Comparison of ENCODE assay signal across 8 cellular contexts in genomic region chr16:31142109-31143035, GRCh38. TPM values are rescaled to one million over a fixed set of nuclear protein-coding genes. Genes with fewer than 3 reads are reported as not detected.
A peak's percentile ranks its signal among the peaks of the same experiment; 100 is the strongest.
DNase-seq lines count a peak whose midpoint lies in the region; ATAC-seq and TF ChIP-seq lines count a peak whose summit lies in the region.

No MANE protein-coding gene starts in this region.

- no TSS peak for BruUV-seq in OCI-LY7 (replicated peaks; lab: Mats Ljungman, UMichigan)

- peak overlapping the region; percentile 62 for H3K4me3 ChIP-seq in OCI-LY7 (ENCODE audit: low read depth, low read length, poor library complexity, severe bottlenecking)
- peak overlapping the region; percentile 45 for H3K4me3 ChIP-seq in epithelial cell of proximal tubule (ENCODE audit: low read depth, low read length)
- H3K4me3 ChIP-seq in mucosa of rectum (ENCODE audit: low read length in 2 of 2): peak overlapping the region; percentile 63 to 69

- no peaks in the 10 kb centered on the region for H3K9me2 ChIP-seq in OCI-LY7 (ENCODE audit: insufficient read depth, low read length)

- intact Hi-C loops in OCI-LY7 (cut with micrococcal nuclease; ENCODE audit: unreplicated experiment): loop anchor here (1.0 to 2.0 kb wide), 8 partner anchors 25 to 317 kb away; partner anchors contain the start of genes ARMC5, BCKDK, KAT8 and VKORC1

- peak; percentile 81 for ATAC-seq in GM21576 (IDR thresholded peaks at IDR 0.05; ENCODE audit: unreplicated experiment)

- H3K9ac ChIP-seq in mucosa of rectum (ENCODE audit: low read depth in 1 of 2, low read length in 2 of 2): peak overlapping the region; percentile 75

- peak; percentile 89 for TF ChIP-seq CTCF in OCI-LY7 (conservative IDR thresholded peaks at IDR 0.05; ENCODE audit: low read length)
- TF ChIP-seq CTCF in epithelial cell of proximal tubule (conservative IDR thresholded peaks at IDR 0.05; ENCODE audit: low read depth, low read length): peak; percentile 82

- POLR2A ChIA-PET in OCI-LY7 (lab: Charles Lee): interaction anchor here (0.6 to 2.2 kb wide), 10 partner anchors 9 to 730 kb away, joined by 3 to 16 read pairs (median 4); partner anchors contain the start of genes BCKDK, FUS and KAT8

- H3K27ac Mint-ChIP-seq in IgD-negative memory B cell: peak overlapping the region in 2 of 3 donors; percentile 69 to 85

- no peaks in the 10 kb centered on the region for H3K36me3 ChIP-seq in OCI-LY7 (ENCODE audit: insufficient read depth, low read length)
- H3K36me3 ChIP-seq in mucosa of rectum (ENCODE audit: control insufficient read depth in 2 of 2, insufficient read depth in 2 of 2, low read length in 2 of 2): no peaks in the 10 kb centered on the region

- peak overlapping the region; percentile 90 for H2AFZ ChIP-seq in OCI-LY7 (ENCODE audit: low read length)

- H3K4me2 ChIP-seq in OCI-LY7 (ENCODE audit: low read length): peak overlapping the region; percentile 72

- no peaks in the 10 kb centered on the region for H3K27me3 ChIP-seq in mucosa of rectum (ENCODE audit: control insufficient read depth in 2 of 2, insufficient read depth in 2 of 2, low read length in 2 of 2)

- H3K4me1 ChIP-seq in OCI-LY7 (ENCODE audit: insufficient read depth, low read length, poor library complexity, severe bottlenecking): peaks cover 16% of the 10 kb centered on the region
- H3K4me1 ChIP-seq in mucosa of rectum (ENCODE audit: control insufficient read depth in 2 of 2, insufficient read depth in 2 of 2, low read length in 2 of 2): peaks cover 33 to 36% of the 10 kb centered on the region in 2 donors

- H4K20me1 ChIP-seq in OCI-LY7 (ENCODE audit: insufficient read depth, low read length): no peaks in the 10 kb centered on the region

- H3K9me3 ChIP-seq in OCI-LY7 (ENCODE audit: low read length) (no peaks in the 10 kb centered on the region), mucosa of rectum (ENCODE audit: control insufficient read depth in 2 of 2, low read length in 2 of 2) (no peaks in the 10 kb centered on the region)

- no peaks in the 10 kb centered on the region for H3K9me3 Mint-ChIP-seq in IgD-negative memory B cell

- CTCF ChIA-PET in OCI-LY7 (lab: Charles Lee; ENCODE audit: unreplicated experiment): interaction anchor here (0.6 to 1.0 kb wide), 6 partner anchors 15 to 94 kb away, joined by 3 to 8 read pairs (median 4); partner anchors contain the start of genes FUS and KAT8

- H3K27me3 Mint-ChIP-seq in IgD-negative memory B cell: no peaks in the 10 kb centered on the region

- H3K4me1 Mint-ChIP-seq in IgD-negative memory B cell: peaks cover 5 to 7% (median 5%) of the 10 kb centered on the region in 3 donors

- H3K79me2 ChIP-seq in OCI-LY7 (ENCODE audit: insufficient read depth, low read depth, low read length): no peaks in the 10 kb centered on the region

- peak overlapping the region; percentile 71 to 89 (median 82) for H3K4me3 Mint-ChIP-seq in IgD-negative memory B cell

- DNase-seq in DMS153 (lab: John Stamatoyannopoulos, UW): peak; percentile 97
- peak; percentile 99 for DNase-seq in OCI-LY7 (ENCODE audit: low spot score)
- peak; percentile 94 for DNase-seq in activated T-cell treated with anti-CD3 and anti-CD28 coated beads for 4 hours
- peak; percentile 66 for DNase-seq in epithelial cell of proximal tubule (ENCODE audit: low read depth)
- DNase-seq in stimulated activated CD8-positive, alpha-beta memory T cell treated with anti-CD3 and anti-CD28 coated beads, Interleukin-4, amount 100 ng/mL, for 4 hours (ENCODE audit: low read depth in 2 of 2, low spot score in 1 of 2): peak; percentile 94 to 96

- H3K36me3 Mint-ChIP-seq in IgD-negative memory B cell: no peaks in the 10 kb centered on the region

- H3K27ac ChIP-seq in OCI-LY7 (ENCODE audit: low read depth, low read length, poor library complexity, severe bottlenecking) (peak overlapping the region; percentile 23), mucosa of rectum (ENCODE audit: low read depth in 2 of 2, low read length in 2 of 2) (peak overlapping the region; percentile 86 to 91)

RNA-seq across cellular contexts. Expression of gene PRSS8, which starts 6.8 kb away (rescaled TPM):
- not detected for polyA plus RNA-seq in IgD-negative memory B cell
- not detected in 2 replicates for total RNA-seq in OCI-LY7 (2014; rRNA removed; shearing (Covaris generic))
- total RNA-seq in OCI-LY7 (2022): not detected in 2 replicates
- total RNA-seq in epithelial cell of proximal tubule: 27.4 and 53.6 TPM in 2 replicates

RNA-seq across cellular contexts. Expression of gene PRSS36, which starts 7.5 kb away (rescaled TPM):
- 1.4 TPM for polyA plus RNA-seq in IgD-negative memory B cell
- 0.36 TPM in 1 of 2 replicates, not detected in the other for total RNA-seq in OCI-LY7 (2014; rRNA removed; shearing (Covaris generic))
- total RNA-seq in OCI-LY7 (2022): 1.0 TPM in 1 of 2 replicates, not detected in the other
- total RNA-seq in epithelial cell of proximal tubule: 0.29 and 1.3 TPM in 2 replicates

RNA-seq across cellular contexts. Expression of gene KAT8, which starts 24.9 kb away (rescaled TPM):
- polyA plus RNA-seq in IgD-negative memory B cell: 69.5 TPM
- total RNA-seq in OCI-LY7 (2014; rRNA removed; shearing (Covaris generic)): 86.9 and 89.1 TPM in 2 replicates
- 95.3 and 102 TPM in 2 replicates for total RNA-seq in OCI-LY7 (2022)
- 38.3 and 43.7 TPM in 2 replicates for total RNA-seq in epithelial cell of proximal tubule

RNA-seq across cellular contexts. Expression of gene BCKDK, which starts 34.2 kb away (rescaled TPM):
- 38.2 TPM for polyA plus RNA-seq in IgD-negative memory B cell
- 25.0 and 40.4 TPM in 2 replicates for total RNA-seq in OCI-LY7 (2014; rRNA removed; shearing (Covaris generic))
- 36.5 and 39.0 TPM in 2 replicates for total RNA-seq in OCI-LY7 (2022)
- total RNA-seq in epithelial cell of proximal tubule: 78.2 and 80.3 TPM in 2 replicates

RNA-seq across cellular contexts. Expression of gene FUS, which starts 37.6 kb away (rescaled TPM):
- 167 TPM for polyA plus RNA-seq in IgD-negative memory B cell
- total RNA-seq in OCI-LY7 (2014; rRNA removed; shearing (Covaris generic)): 90.0 and 104 TPM in 2 replicates
- total RNA-seq in OCI-LY7 (2022) (880 and 953 TPM in 2 replicates), epithelial cell of proximal tubule (67.2 and 83.8 TPM in 2 replicates)

Comparison
In these comparisons a context has a peak if more than half of its experiments do, and no peak if none do; other contexts are left out.
1. Peak in every context shown above with its lines: DNase-seq, ATAC-seq, H3K4me3 ChIP-seq and H3K27ac ChIP-seq.
2. RNA of gene PRSS8, which starts 6.8 kb away (total RNA-seq): 27.4 to 53.6 TPM in epithelial cell of proximal tubule; not detected in OCI-LY7; every median in the first group is over 10 times any median in the second.